Comparison of ENCODE assay signal across 19 cellular contexts in genomic region chr15:63996794-63997357, GRCh38.
"Had no signal": no experiment of that assay in that cellular context is flagged by ENCODE, and none has a peak within 500 bp of the region (broad histone marks: within the 10 kb centered on the region; RNA-seq: fewer than 3 reads in every experiment).

No MANE protein-coding gene starts in this region.

- H3K4me3 ChIP-seq: hepatocyte, left lung, tibial nerve had no signal

- H3K27ac ChIP-seq: hepatocyte, left lung, tibial nerve had no signal

- H3K9me3 Mint-ChIP-seq: activated CD4-positive, alpha-beta T cell treated with anti-CD3 and anti-CD28 coated beads, Interleukin-2, amount 10 ng/mL, durations not matched to agents 7 days and 5 days; activated CD8-positive, alpha-beta T cell treated with anti-CD3 and anti-CD28 coated beads for 36 hours; activated naive CD4-positive, alpha-beta T cell treated with anti-CD3 and anti-CD28 coated beads, Interleukin-2, amount 10 ng/mL, durations not matched to agents 7 days and 5 days; activated naive CD8-positive, alpha-beta T cell treated with anti-CD3 and anti-CD28 coated beads, Interleukin-2, amount 50 U/mL, for 24 hours; immature natural killer cell; nephron; stimulated activated naive CD8-positive, alpha-beta T cell treated with anti-CD3 and anti-CD28 coated beads, Interleukin-15, Interleukin-2, amounts not matched to agents 100 ng/mL and 50 ng/mL, for 24 hours had no signal

- FAIRE-seq: endometrium had no signal

- H3K36me3 ChIP-seq: left lung, tibial nerve had no signal

- DNase-seq: activated CD4-positive, alpha-beta T cell treated with anti-CD3 and anti-CD28 coated beads, Interleukin-2, amount 10 ng/mL, durations not matched to agents 7 days and 5 days; activated CD8-positive, alpha-beta memory T cell treated with anti-CD3 and anti-CD28 coated beads, Interleukin-2, amount 10 ng/mL, durations not matched to agents 7 days and 5 days; activated CD8-positive, alpha-beta T cell treated with anti-CD3 and anti-CD28 coated beads for 36 hours; activated effector memory CD4-positive, alpha-beta T cell treated with anti-CD3 and anti-CD28 coated beads, Interleukin-2, amount 50 U/mL, for 16 hours; activated naive CD4-positive, alpha-beta T cell treated with anti-CD3 and anti-CD28 coated beads, Interleukin-2, amount 10 ng/mL, durations not matched to agents 7 days and 5 days; activated naive CD8-positive, alpha-beta T cell treated with anti-CD3 and anti-CD28 coated beads, Interleukin-2, amount 50 U/mL, for 24 hours; activated T-cell treated with anti-CD3 and anti-CD28 coated beads for 4 hours; foreskin fibroblast; immature natural killer cell; left lung; mammary epithelial cell; midbrain; retina; substantia nigra had no signal

- H3K27ac Mint-ChIP-seq: activated CD4-positive, alpha-beta T cell treated with anti-CD3 and anti-CD28 coated beads, Interleukin-2, amount 10 ng/mL, durations not matched to agents 7 days and 5 days; activated CD8-positive, alpha-beta memory T cell treated with anti-CD3 and anti-CD28 coated beads, Interleukin-2, amount 10 ng/mL, durations not matched to agents 7 days and 5 days; activated CD8-positive, alpha-beta T cell treated with anti-CD3 and anti-CD28 coated beads for 36 hours; activated naive CD4-positive, alpha-beta T cell treated with anti-CD3 and anti-CD28 coated beads, Interleukin-2, amount 10 ng/mL, durations not matched to agents 7 days and 5 days; activated naive CD8-positive, alpha-beta T cell treated with anti-CD3 and anti-CD28 coated beads, Interleukin-2, amount 50 U/mL, for 24 hours; immature natural killer cell; nephron; stimulated activated naive CD8-positive, alpha-beta T cell treated with anti-CD3 and anti-CD28 coated beads, Interleukin-15, Interleukin-2, amounts not matched to agents 100 ng/mL and 50 ng/mL, for 24 hours had no signal

- H3K4me3 Mint-ChIP-seq: activated CD4-positive, alpha-beta T cell treated with anti-CD3 and anti-CD28 coated beads, Interleukin-2, amount 10 ng/mL, durations not matched to agents 7 days and 5 days; activated CD8-positive, alpha-beta memory T cell treated with anti-CD3 and anti-CD28 coated beads, Interleukin-2, amount 10 ng/mL, durations not matched to agents 7 days and 5 days; activated CD8-positive, alpha-beta T cell treated with anti-CD3 and anti-CD28 coated beads for 36 hours; activated naive CD4-positive, alpha-beta T cell treated with anti-CD3 and anti-CD28 coated beads, Interleukin-2, amount 10 ng/mL, durations not matched to agents 7 days and 5 days; activated naive CD8-positive, alpha-beta T cell treated with anti-CD3 and anti-CD28 coated beads, Interleukin-2, amount 50 U/mL, for 24 hours; immature natural killer cell; nephron; stimulated activated naive CD8-positive, alpha-beta T cell treated with anti-CD3 and anti-CD28 coated beads, Interleukin-15, Interleukin-2, amounts not matched to agents 100 ng/mL and 50 ng/mL, for 24 hours had no signal

- H3K27me3 Mint-ChIP-seq: activated CD8-positive, alpha-beta memory T cell treated with anti-CD3 and anti-CD28 coated beads, Interleukin-2, amount 10 ng/mL, durations not matched to agents 7 days and 5 days had no signal

- ATAC-seq: activated CD8-positive, alpha-beta memory T cell treated with anti-CD3 and anti-CD28 coated beads, Interleukin-2, amount 10 ng/mL, durations not matched to agents 7 days and 5 days; activated CD8-positive, alpha-beta T cell treated with anti-CD3 and anti-CD28 coated beads for 36 hours; activated naive CD8-positive, alpha-beta T cell treated with anti-CD3 and anti-CD28 coated beads, Interleukin-2, amount 50 U/mL, for 24 hours; left lung had no signal

- H3K27me3 ChIP-seq: hepatocyte, left lung, tibial nerve had no signal

- H3K36me3 Mint-ChIP-seq: activated CD8-positive, alpha-beta memory T cell treated with anti-CD3 and anti-CD28 coated beads, Interleukin-2, amount 10 ng/mL, durations not matched to agents 7 days and 5 days; activated naive CD4-positive, alpha-beta T cell treated with anti-CD3 and anti-CD28 coated beads, Interleukin-2, amount 10 ng/mL, durations not matched to agents 7 days and 5 days had no signal

- H2AFZ ChIP-seq: hepatocyte had no signal

- H3K79me2 ChIP-seq: hepatocyte had no signal

- H3K4me2 ChIP-seq: hepatocyte had no signal

- H3K9me3 ChIP-seq: left lung, tibial nerve had no signal
